Comparison of ENCODE assay signal across 30 cellular contexts in the genomic region with DNA sequence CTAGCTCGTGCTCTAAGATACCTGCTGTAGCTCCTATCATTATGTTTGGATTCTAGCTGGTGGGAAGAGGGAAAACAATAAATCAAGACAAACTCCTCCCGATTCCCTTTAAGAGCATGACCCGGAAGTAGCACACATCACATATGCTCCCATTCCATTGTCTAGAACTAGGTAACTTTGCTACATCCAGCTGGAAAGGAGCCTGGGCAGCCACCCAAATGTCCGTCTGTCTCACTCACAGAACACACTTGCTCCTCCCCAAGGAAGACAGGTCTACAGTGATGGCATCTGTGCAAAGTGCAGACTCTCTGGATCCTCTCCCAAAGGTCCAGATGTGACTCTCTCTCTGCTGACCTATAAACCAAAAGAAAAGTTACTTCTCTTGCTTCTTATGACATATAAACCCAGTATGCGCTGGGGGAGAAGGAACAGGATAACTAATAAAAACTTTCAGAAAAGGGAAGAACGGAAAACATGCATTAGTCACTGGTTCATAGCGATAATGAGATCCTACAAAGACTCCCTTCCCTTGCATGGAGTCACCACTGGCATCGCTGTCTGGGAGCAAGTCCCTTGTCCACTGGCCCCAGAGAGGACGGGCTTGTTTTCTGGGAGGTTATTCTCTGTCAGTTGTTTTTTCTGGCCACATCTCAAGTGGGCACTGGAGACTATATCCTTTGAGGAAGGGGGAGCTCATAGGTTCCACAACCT. TPM values are rescaled to one million over a fixed set of nuclear protein-coding genes. Genes with fewer than 3 reads are reported as not detected.
A peak's percentile ranks its signal among the peaks of the same experiment; 100 is the strongest.
DNase-seq lines count a peak whose midpoint lies in the region; ATAC-seq and TF ChIP-seq lines count a peak whose summit lies in the region.
"Had no signal": no experiment of that assay in that cellular context is flagged by ENCODE, and none has a peak within 500 bp of the region (broad histone marks: within the 10 kb centered on the region; RNA-seq: fewer than 3 reads in every experiment).

No MANE protein-coding gene starts in this region.

- H3K27ac ChIP-seq in colonic mucosa = no peak overlapping the region
- H3K27ac ChIP-seq: A549, ovary, Peyer's patch, stomach, transverse colon had no signal

- ATAC-seq in activated CD8-positive, alpha-beta memory T cell treated with anti-CD3 and anti-CD28 coated beads, Interleukin-2, amount 10 ng/mL, durations not matched to agents 7 days and 5 days = no peak
- no peak for ATAC-seq in GM18870 (IDR thresholded peaks at IDR 0.05; ENCODE audit: unreplicated experiment)
- ATAC-seq: A549; activated CD8-positive, alpha-beta T cell treated with anti-CD3 and anti-CD28 coated beads for 36 hours; CD8-positive, alpha-beta T cell; T-helper 17 cell had no signal

- H3K4me3 Mint-ChIP-seq in activated CD8-positive, alpha-beta memory T cell treated with anti-CD3 and anti-CD28 coated beads, Interleukin-2, amount 10 ng/mL, durations not matched to agents 7 days and 5 days = no peak overlapping the region
- H3K4me3 Mint-ChIP-seq: activated CD8-positive, alpha-beta T cell treated with anti-CD3 and anti-CD28 coated beads for 36 hours; activated naive CD8-positive, alpha-beta T cell treated with anti-CD3 and anti-CD28 coated beads, Interleukin-2, amount 10 ng/mL, durations not matched to agents 7 days and 5 days; CD8-positive, alpha-beta T cell; central memory CD8-positive, alpha-beta T cell; nephron; T-helper 17 cell had no signal

- H3K9ac ChIP-seq in colonic mucosa (ENCODE audit: low read depth in 2 of 2, low read length in 2 of 2) = no peak overlapping the region

- H3K4me1 ChIP-seq in colonic mucosa = no peaks in the 10 kb centered on the region
- H3K4me1 ChIP-seq: A549, Peyer's patch, stomach, transverse colon had no signal

- no peaks in the 10 kb centered on the region for H3K9me3 Mint-ChIP-seq in activated CD8-positive, alpha-beta memory T cell treated with anti-CD3 and anti-CD28 coated beads, Interleukin-2, amount 10 ng/mL, durations not matched to agents 7 days and 5 days (ENCODE audit: low read depth)
- H3K9me3 Mint-ChIP-seq: activated CD8-positive, alpha-beta T cell treated with anti-CD3 and anti-CD28 coated beads for 36 hours; activated naive CD8-positive, alpha-beta T cell treated with anti-CD3 and anti-CD28 coated beads, Interleukin-2, amount 10 ng/mL, durations not matched to agents 7 days and 5 days; CD8-positive, alpha-beta T cell; central memory CD8-positive, alpha-beta T cell; nephron had no signal

- H3K36me3 Mint-ChIP-seq in activated CD8-positive, alpha-beta memory T cell treated with anti-CD3 and anti-CD28 coated beads, Interleukin-2, amount 10 ng/mL, durations not matched to agents 7 days and 5 days = no peaks in the 10 kb centered on the region
- H3K36me3 Mint-ChIP-seq: activated naive CD8-positive, alpha-beta T cell treated with anti-CD3 and anti-CD28 coated beads, Interleukin-2, amount 10 ng/mL, durations not matched to agents 7 days and 5 days; CD8-positive, alpha-beta T cell had no signal

- no peak overlapping the region for H3K27ac Mint-ChIP-seq in activated CD8-positive, alpha-beta memory T cell treated with anti-CD3 and anti-CD28 coated beads, Interleukin-2, amount 10 ng/mL, durations not matched to agents 7 days and 5 days
- H3K27ac Mint-ChIP-seq: activated CD8-positive, alpha-beta T cell treated with anti-CD3 and anti-CD28 coated beads for 36 hours; activated naive CD8-positive, alpha-beta T cell treated with anti-CD3 and anti-CD28 coated beads, Interleukin-2, amount 10 ng/mL, durations not matched to agents 7 days and 5 days; CD8-positive, alpha-beta T cell; nephron; T-helper 17 cell had no signal

- no peaks in the 10 kb centered on the region for H3K9me3 ChIP-seq in colonic mucosa
- H3K9me3 ChIP-seq: A549, ovary, Peyer's patch, stomach, transverse colon had no signal

- intact Hi-C loops in colonic mucosa (cut with DNase I) = no loop called here

- no peaks in the 10 kb centered on the region for H3K4me1 Mint-ChIP-seq in activated CD8-positive, alpha-beta memory T cell treated with anti-CD3 and anti-CD28 coated beads, Interleukin-2, amount 10 ng/mL, durations not matched to agents 7 days and 5 days
- H3K4me1 Mint-ChIP-seq: activated naive CD8-positive, alpha-beta T cell treated with anti-CD3 and anti-CD28 coated beads, Interleukin-2, amount 10 ng/mL, durations not matched to agents 7 days and 5 days; central memory CD8-positive, alpha-beta T cell had no signal

- in situ Hi-C loops in KBM-7 (cut with MboI; ENCODE audit: low pct_unique_long_range_greater_than_20kb, low sequenced_read_pairs) = loop anchor here (25.0 kb wide), 1 partner anchor 144 kb away; a partner anchor contains a TSS

- peak; percentile 19 for DNase-seq in activated CD8-positive, alpha-beta memory T cell treated with anti-CD3 and anti-CD28 coated beads, Interleukin-2, amount 10 ng/mL, durations not matched to agents 7 days and 5 days
- no peak for DNase-seq in activated CD8-positive, alpha-beta memory T cell treated with anti-CD3 and anti-CD28 coated beads, Interleukin-2, amount 50 U/mL, for 4 hours
- DNase-seq in KBM-7 = peak; percentile 40
- DNase-seq in colonic mucosa = peak; percentile 31
- peak; percentile 44 for DNase-seq in mucosa of gallbladder (ENCODE audit: low spot score)
- DNase-seq in NCI-H146 (lab: John Stamatoyannopoulos, UW) = no peak
- no peak for DNase-seq in DMS79 (lab: John Stamatoyannopoulos, UW)
- DNase-seq: activated CD8-positive, alpha-beta T cell treated with anti-CD3 and anti-CD28 coated beads for 36 hours; activated gamma-delta T cell; activated naive CD8-positive, alpha-beta T cell treated with anti-CD3 and anti-CD28 coated beads, Interleukin-2, amount 10 ng/mL, durations not matched to agents 7 days and 5 days; activated T-cell treated with anti-CD3 and anti-CD28 coated beads, Interleukin-2, amount 50 U/mL, for 1 hour; DMS153; glutamatergic neuron; H7; islet precursor cell; NCI-H1694; NCI-H2171; NCI-H524; ovary; stimulated activated CD4-positive, alpha-beta T cell treated with anti-CD3 and anti-CD28 coated beads, Interleukin-2, amount 100 ng/mL, for 24 hours; stomach; T-helper 17 cell; transverse colon had no signal

- CTCF ChIA-PET in activated CD8-positive, alpha-beta memory T cell treated with anti-CD3 and anti-CD28 coated beads, Interleukin-2, amount 10 ng/mL, durations not matched to agents 7 days and 5 days (lab: Charles Lee) = interaction anchor here (1.2 to 8.3 kb wide), 5 partner anchors 8 to 114 kb away, joined by 3 to 65 read pairs (median 10); no protein-coding TSS in a partner anchor

- no peak overlapping the region for H3K4me3 ChIP-seq in colonic mucosa
- H3K4me3 ChIP-seq: A549, dorsolateral prefrontal cortex, ovary, Peyer's patch, stomach, transverse colon had no signal

- TF ChIP-seq CTCF in colonic mucosa (IDR thresholded peaks at IDR 0.05) = no peak

- peaks cover 57% of the 10 kb centered on the region for H3K27me3 Mint-ChIP-seq in activated CD8-positive, alpha-beta memory T cell treated with anti-CD3 and anti-CD28 coated beads, Interleukin-2, amount 10 ng/mL, durations not matched to agents 7 days and 5 days

- no peaks in the 10 kb centered on the region for H3K36me3 ChIP-seq in colonic mucosa
- H3K36me3 ChIP-seq: ovary, Peyer's patch, stomach, transverse colon had no signal

- H3K27me3 ChIP-seq in colonic mucosa = no peaks in the 10 kb centered on the region
- H3K27me3 ChIP-seq: ovary, Peyer's patch had no signal

RNA-seq across cellular contexts. Expression of a gene that starts 29.9 kb away (rescaled TPM):
- total RNA-seq in activated CD8-positive, alpha-beta memory T cell treated with anti-CD3 and anti-CD28 coated beads, Interleukin-2, amount 10 ng/mL, durations not matched to agents 7 days and 5 days = not detected
- total RNA-seq in colonic mucosa (10 to 100 TPM; 40.1 to 64.2 TPM), mucosa of gallbladder (10.2 TPM)
- total RNA-seq: CD8-positive, alpha-beta T cell had no signal

Comparison
In these comparisons a context has a peak if more than half of its experiments do, and no peak if none do; other contexts are left out.
1. DNase-seq: peak in activated CD8-positive, alpha-beta memory T cell treated with anti-CD3 and anti-CD28 coated beads, Interleukin-2, amount 10 ng/mL, durations not matched to agents 7 days and 5 days (single experiment), KBM-7 (single experiment), colonic mucosa (single experiment) and mucosa of gallbladder (single experiment); none in activated CD8-positive, alpha-beta memory T cell treated with anti-CD3 and anti-CD28 coated beads, Interleukin-2, amount 50 U/mL, for 4 hours (single experiment), NCI-H146 (single experiment) and DMS79 (single experiment).